In the genomic region with DNA sequence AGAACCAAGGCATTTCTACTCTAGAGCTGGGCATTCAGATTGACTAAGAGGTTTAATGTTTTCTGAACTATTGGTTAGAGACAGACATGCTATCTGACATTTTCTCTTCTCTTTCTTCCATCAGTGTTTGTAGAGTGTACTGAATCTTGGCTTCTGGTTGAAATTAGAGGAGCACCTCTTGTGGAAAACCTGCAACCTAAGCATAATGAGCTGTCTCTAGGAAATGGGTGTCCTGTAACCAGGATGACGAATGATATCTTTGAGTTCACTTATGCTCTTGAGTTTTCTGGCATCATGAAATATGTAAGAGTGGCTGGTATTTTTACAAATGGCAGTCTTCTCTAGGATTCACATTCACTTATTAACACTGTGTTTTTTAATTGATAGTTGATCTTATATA, we compare ENCODE assay signal across 2 cellular contexts.
A peak's percentile ranks its signal among the peaks of the same experiment; 100 is the strongest.
TF ChIP-seq lines count a peak whose summit lies in the region.

No MANE protein-coding gene starts in this region.

TF ChIP-seq in HepG2, 621 proteins besides CTCF, POLR2A, EP300 and RAD21:
- TF ChIP-seq MAFF (IDR thresholded peaks at IDR 0.05; ENCODE audit: low read depth, low read length) (0 out of 2 replicates have a peak, but pooled peaks have one; percentile 35), PHF20 (CRISPR knock-in tag; IDR thresholded peaks at IDR 0.05) (no peak), MAFK (conservative IDR thresholded peaks at IDR 0.05 in 1 of 2, IDR thresholded peaks at IDR 0.05 in 1 of 2; ENCODE audit: low read length in 2 of 2) (peak; percentile 38 to 66)

TF ChIP-seq in K562, 482 proteins besides CTCF, POLR2A, EP300 and RAD21:
- TF ChIP-seq, protein P1, sequence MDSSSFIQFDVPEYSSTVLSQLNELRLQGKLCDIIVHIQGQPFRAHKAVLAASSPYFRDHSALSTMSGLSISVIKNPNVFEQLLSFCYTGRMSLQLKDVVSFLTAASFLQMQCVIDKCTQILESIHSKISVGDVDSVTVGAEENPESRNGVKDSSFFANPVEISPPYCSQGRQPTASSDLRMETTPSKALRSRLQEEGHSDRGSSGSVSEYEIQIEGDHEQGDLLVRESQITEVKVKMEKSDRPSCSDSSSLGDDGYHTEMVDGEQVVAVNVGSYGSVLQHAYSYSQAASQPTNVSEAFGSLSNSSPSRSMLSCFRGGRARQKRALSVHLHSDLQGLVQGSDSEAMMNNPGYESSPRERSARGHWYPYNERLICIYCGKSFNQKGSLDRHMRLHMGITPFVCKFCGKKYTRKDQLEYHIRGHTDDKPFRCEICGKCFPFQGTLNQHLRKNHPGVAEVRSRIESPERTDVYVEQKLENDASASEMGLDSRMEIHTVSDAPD (CRISPR knock-in tag; IDR thresholded peaks at IDR 0.05) = no peak
- TF ChIP-seq MAFG (tag; conservative IDR thresholded peaks at IDR 0.05) (peak; percentile 56), MAFK (IDR thresholded peaks at IDR 0.05; ENCODE audit: low read length) (peak; percentile 55; the same call in 1 of the 2 replicates), C11orf30 (IDR thresholded peaks at IDR 0.05; ENCODE audit: low read depth) (peak; percentile 76), ZNF121 (CRISPR knock-in tag; conservative IDR thresholded peaks at IDR 0.05) (no peak), SMAD3 (CRISPR knock-in tag; conservative IDR thresholded peaks at IDR 0.05) (no peak), NR2C1 (IDR thresholded peaks at IDR 0.05) (no peak), NR2C1 (tag; IDR thresholded peaks at IDR 0.05) (no peak), SP1 (CRISPR knock-in tag; IDR thresholded peaks at IDR 0.05) (no peak), NFIC (IDR thresholded peaks at IDR 0.05) (no peak), MAFF (IDR thresholded peaks at IDR 0.05; ENCODE audit: low read length) (peak; percentile 75), U2AF2 (optimal IDR thresholded peaks at IDR 0.05; ENCODE audit: low read depth, low read length) (no peak), HNRNPH1 (optimal IDR thresholded peaks at IDR 0.05; ENCODE audit: low read depth, low read length) (no peak), ZNF316 (IDR thresholded peaks at IDR 0.05) (peak; percentile 84), E2F3 (CRISPR knock-in tag; IDR thresholded peaks at IDR 0.05) (no peak), LCOR (CRISPR knock-in tag; IDR thresholded peaks at IDR 0.05) (no peak)
- TF ChIP-seq, protein P2, sequence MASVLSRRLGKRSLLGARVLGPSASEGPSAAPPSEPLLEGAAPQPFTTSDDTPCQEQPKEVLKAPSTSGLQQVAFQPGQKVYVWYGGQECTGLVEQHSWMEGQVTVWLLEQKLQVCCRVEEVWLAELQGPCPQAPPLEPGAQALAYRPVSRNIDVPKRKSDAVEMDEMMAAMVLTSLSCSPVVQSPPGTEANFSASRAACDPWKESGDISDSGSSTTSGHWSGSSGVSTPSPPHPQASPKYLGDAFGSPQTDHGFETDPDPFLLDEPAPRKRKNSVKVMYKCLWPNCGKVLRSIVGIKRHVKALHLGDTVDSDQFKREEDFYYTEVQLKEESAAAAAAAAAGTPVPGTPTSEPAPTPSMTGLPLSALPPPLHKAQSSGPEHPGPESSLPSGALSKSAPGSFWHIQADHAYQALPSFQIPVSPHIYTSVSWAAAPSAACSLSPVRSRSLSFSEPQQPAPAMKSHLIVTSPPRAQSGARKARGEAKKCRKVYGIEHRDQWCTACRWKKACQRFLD (CRISPR knock-in tag; IDR thresholded peaks at IDR 0.05) = no peak
- TF ChIP-seq, protein P3, sequence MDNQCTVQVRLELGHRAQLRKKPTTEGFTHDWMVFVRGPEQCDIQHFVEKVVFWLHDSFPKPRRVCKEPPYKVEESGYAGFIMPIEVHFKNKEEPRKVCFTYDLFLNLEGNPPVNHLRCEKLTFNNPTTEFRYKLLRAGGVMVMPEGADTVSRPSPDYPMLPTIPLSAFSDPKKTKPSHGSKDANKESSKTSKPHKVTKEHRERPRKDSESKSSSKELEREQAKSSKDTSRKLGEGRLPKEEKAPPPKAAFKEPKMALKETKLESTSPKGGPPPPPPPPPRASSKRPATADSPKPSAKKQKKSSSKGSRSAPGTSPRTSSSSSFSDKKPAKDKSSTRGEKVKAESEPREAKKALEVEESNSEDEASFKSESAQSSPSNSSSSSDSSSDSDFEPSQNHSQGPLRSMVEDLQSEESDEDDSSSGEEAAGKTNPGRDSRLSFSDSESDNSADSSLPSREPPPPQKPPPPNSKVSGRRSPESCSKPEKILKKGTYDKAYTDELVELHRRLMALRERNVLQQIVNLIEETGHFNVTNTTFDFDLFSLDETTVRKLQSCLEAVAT (IDR thresholded peaks at IDR 0.05) = no peak
- TF ChIP-seq, protein P4, sequence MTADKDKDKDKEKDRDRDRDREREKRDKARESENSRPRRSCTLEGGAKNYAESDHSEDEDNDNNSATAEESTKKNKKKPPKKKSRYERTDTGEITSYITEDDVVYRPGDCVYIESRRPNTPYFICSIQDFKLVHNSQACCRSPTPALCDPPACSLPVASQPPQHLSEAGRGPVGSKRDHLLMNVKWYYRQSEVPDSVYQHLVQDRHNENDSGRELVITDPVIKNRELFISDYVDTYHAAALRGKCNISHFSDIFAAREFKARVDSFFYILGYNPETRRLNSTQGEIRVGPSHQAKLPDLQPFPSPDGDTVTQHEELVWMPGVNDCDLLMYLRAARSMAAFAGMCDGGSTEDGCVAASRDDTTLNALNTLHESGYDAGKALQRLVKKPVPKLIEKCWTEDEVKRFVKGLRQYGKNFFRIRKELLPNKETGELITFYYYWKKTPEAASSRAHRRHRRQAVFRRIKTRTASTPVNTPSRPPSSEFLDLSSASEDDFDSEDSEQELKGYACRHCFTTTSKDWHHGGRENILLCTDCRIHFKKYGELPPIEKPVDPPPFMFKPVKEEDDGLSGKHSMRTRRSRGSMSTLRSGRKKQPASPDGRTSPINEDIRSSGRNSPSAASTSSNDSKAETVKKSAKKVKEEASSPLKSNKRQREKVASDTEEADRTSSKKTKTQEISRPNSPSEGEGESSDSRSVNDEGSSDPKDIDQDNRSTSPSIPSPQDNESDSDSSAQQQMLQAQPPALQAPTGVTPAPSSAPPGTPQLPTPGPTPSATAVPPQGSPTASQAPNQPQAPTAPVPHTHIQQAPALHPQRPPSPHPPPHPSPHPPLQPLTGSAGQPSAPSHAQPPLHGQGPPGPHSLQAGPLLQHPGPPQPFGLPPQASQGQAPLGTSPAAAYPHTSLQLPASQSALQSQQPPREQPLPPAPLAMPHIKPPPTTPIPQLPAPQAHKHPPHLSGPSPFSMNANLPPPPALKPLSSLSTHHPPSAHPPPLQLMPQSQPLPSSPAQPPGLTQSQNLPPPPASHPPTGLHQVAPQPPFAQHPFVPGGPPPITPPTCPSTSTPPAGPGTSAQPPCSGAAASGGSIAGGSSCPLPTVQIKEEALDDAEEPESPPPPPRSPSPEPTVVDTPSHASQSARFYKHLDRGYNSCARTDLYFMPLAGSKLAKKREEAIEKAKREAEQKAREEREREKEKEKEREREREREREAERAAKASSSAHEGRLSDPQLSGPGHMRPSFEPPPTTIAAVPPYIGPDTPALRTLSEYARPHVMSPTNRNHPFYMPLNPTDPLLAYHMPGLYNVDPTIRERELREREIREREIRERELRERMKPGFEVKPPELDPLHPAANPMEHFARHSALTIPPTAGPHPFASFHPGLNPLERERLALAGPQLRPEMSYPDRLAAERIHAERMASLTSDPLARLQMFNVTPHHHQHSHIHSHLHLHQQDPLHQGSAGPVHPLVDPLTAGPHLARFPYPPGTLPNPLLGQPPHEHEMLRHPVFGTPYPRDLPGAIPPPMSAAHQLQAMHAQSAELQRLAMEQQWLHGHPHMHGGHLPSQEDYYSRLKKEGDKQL (CRISPR knock-in tag; IDR thresholded peaks at IDR 0.05; ENCODE audit: borderline replicate concordance) = no peak
- TF ChIP-seq, protein P5, sequence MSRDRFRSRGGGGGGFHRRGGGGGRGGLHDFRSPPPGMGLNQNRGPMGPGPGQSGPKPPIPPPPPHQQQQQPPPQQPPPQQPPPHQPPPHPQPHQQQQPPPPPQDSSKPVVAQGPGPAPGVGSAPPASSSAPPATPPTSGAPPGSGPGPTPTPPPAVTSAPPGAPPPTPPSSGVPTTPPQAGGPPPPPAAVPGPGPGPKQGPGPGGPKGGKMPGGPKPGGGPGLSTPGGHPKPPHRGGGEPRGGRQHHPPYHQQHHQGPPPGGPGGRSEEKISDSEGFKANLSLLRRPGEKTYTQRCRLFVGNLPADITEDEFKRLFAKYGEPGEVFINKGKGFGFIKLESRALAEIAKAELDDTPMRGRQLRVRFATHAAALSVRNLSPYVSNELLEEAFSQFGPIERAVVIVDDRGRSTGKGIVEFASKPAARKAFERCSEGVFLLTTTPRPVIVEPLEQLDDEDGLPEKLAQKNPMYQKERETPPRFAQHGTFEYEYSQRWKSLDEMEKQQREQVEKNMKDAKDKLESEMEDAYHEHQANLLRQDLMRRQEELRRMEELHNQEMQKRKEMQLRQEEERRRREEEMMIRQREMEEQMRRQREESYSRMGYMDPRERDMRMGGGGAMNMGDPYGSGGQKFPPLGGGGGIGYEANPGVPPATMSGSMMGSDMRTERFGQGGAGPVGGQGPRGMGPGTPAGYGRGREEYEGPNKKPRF (IDR thresholded peaks at IDR 0.05; ENCODE audit: low read depth, low read length) = no peak
- TF ChIP-seq, protein P6, sequence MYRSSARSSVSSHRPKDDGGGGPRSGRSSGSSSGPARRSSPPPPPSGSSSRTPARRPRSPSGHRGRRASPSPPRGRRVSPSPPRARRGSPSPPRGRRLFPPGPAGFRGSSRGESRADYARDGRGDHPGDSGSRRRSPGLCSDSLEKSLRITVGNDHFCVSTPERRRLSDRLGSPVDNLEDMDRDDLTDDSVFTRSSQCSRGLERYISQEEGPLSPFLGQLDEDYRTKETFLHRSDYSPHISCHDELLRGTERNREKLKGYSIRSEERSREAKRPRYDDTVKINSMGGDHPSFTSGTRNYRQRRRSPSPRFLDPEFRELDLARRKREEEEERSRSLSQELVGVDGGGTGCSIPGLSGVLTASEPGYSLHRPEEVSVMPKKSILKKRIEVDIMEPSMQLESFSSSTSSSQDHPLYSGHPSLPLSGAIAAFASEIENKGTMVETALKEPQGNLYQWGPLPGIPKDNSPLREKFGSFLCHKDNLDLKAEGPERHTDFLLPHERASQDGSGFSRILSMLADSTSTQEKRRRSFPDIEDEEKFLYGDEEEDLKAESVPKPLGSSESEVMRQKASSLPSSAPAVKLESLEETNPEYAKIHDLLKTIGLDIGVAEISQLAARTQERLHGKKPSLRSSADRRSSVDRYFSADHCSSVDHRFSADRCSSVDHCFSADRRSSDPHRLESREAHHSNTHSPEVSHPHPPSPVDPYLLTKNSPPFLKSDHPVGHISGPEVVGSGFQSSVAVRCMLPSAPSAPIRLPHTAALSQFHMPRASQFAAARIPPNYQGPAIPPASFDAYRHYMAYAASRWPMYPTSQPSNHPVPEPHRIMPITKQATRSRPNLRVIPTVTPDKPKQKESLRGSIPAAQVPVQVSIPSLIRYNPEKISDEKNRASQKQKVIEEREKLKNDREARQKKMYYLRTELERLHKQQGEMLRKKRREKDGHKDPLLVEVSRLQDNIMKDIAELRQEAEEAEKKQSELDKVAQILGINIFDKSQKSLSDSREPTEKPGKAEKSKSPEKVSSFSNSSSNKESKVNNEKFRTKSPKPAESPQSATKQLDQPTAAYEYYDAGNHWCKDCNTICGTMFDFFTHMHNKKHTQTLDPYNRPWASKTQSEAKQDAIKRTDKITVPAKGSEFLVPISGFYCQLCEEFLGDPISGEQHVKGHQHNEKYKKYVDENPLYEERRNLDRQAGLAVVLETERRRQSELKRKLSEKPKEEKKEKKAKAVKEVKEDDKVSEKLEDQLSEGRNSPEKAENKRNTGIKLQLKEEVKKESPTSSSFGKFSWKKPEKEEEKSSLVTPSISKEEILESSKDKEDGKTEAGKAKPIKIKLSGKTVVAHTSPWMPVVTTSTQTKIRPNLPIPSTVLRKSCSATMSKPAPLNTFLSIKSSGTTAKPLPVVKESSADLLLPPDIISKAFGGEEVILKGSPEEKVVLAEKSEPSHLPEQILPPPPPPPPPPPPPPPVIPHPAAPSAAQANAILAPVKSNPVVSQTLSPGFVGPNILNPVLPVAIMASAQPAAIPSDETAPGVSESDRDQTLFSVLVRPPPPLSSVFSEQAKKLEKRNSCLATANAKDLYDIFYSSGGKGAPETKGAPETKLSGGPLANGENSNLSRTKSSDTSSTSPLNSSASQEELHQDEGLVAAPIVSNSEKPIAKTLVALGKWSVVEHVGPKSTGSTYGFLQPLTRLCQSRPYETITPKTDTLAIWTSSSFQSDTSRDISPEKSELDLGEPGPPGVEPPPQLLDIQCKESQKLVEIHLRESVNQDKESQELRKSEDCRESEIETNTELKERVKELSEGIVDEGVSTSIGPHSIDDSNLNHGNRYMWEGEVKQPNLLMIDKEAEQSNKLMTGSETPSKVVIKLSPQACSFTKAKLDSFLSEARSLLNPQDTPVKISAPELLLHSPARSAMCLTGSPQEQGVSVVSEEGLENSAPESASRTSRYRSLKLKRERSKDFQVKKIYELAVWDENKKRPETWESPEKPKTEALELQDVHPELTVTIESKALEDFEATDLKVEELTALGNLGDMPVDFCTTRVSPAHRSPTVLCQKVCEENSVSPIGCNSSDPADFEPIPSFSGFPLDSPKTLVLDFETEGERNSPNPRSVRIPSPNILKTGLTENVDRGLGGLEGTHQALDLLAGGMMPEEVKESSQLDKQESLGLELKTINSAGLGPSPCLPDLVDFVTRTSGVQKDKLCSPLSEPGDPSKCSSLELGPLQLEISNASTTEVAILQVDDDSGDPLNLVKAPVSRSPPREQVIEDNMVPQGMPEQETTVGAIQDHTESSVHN (IDR thresholded peaks at IDR 0.05; ENCODE audit: borderline replicate concordance in 1 of 2, low read depth in 1 of 2) = no peak
- TF ChIP-seq, protein P7, sequence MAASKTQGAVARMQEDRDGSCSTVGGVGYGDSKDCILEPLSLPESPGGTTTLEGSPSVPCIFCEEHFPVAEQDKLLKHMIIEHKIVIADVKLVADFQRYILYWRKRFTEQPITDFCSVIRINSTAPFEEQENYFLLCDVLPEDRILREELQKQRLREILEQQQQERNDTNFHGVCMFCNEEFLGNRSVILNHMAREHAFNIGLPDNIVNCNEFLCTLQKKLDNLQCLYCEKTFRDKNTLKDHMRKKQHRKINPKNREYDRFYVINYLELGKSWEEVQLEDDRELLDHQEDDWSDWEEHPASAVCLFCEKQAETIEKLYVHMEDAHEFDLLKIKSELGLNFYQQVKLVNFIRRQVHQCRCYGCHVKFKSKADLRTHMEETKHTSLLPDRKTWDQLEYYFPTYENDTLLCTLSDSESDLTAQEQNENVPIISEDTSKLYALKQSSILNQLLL (CRISPR knock-in tag; IDR thresholded peaks at IDR 0.05; ENCODE audit: borderline replicate concordance) = no peak
